ENCODE assay signal across 15 cellular contexts in genomic region chr9:90137824-90138223, GRCh38.
"Had no signal": no experiment of that assay in that cellular context is flagged by ENCODE, and none has a peak within 500 bp of the region (broad histone marks: within the 10 kb centered on the region; RNA-seq: fewer than 3 reads in every experiment).

No MANE protein-coding gene starts in this region.

- ATAC-seq: heart right ventricle; left lobe of liver; naive thymus-derived CD4-positive, alpha-beta T cell; stimulated activated naive B cell treated with anti-CD40 and anti-IgM and Interleukin-4, amounts not matched to agents 10 μg/mL and 1 μg/mL and 100 μg/mL, for 72 hours; stimulated activated naive CD8-positive, alpha-beta T cell treated with anti-CD3 and anti-CD28 coated beads, Interleukin-15, amount 100 ng/mL, for 72 hours had no signal

- DNase-seq: effector memory CD4-positive, alpha-beta T cell; gastrocnemius medialis; heart right ventricle; hypothalamus; kidney glomerular epithelial cell; mammary epithelial cell; naive thymus-derived CD4-positive, alpha-beta T cell; posterior cingulate gyrus; sigmoid colon; stimulated activated CD4-positive, alpha-beta T cell treated with anti-CD3 and anti-CD28 coated beads, Interleukin-2, amount 100 ng/mL, for 24 hours; stimulated activated CD4-positive, alpha-beta T cell treated with anti-CD3 and anti-CD28 coated beads, Interleukin-4, amount 100 ng/mL, for 4 hours; stimulated activated naive B cell treated with anti-CD40 and anti-IgM and Interleukin-4, amounts not matched to agents 10 μg/mL and 1 μg/mL and 100 μg/mL, for 72 hours; stimulated activated naive CD8-positive, alpha-beta T cell treated with anti-CD3 and anti-CD28 coated beads, Interleukin-15, amount 100 ng/mL, for 72 hours; testis had no signal
